ENCODE assay signal across 29 cellular contexts in genomic region chr15:42314818-42315217, GRCh38.
"Had no signal": no experiment of that assay in that cellular context is flagged by ENCODE, and none has a peak within 500 bp of the region (broad histone marks: within the 10 kb centered on the region; RNA-seq: fewer than 3 reads in every experiment).

No MANE protein-coding gene starts in this region.

- H3K4me1 ChIP-seq: lower lobe of right lung, pancreas, prostate gland, sigmoid colon, stomach, testis, thyroid gland, transverse colon, upper lobe of left lung, uterus had no signal

- DNase-seq: hippocampal formation; kidney glomerular epithelial cell; left cardiac atrium; left ventricle myocardium superior; lower lobe of right lung; mammary epithelial cell; mesenchymal stem cell; naive thymus-derived CD8-positive, alpha-beta T cell; nucleus accumbens; pancreas; posterior cingulate gyrus; retina; right cardiac atrium; sigmoid colon; stimulated activated CD4-positive, alpha-beta T cell treated with anti-CD3 and anti-CD28 coated beads, Interleukin-1b, Interleukin-23, amount 100 ng/mL, for 48 hours; stimulated activated CD4-positive, alpha-beta T cell treated with anti-CD3 and anti-CD28 coated beads, Interleukin-2, amount 100 ng/mL, for 48 hours; stimulated activated CD4-positive, alpha-beta T cell treated with anti-CD3 and anti-CD28 coated beads, Interleukin-4, amount 100 ng/mL, for 4 hours; stimulated activated CD8-positive, alpha-beta memory T cell treated with anti-CD3 and anti-CD28 coated beads, Interleukin-4, amount 100 ng/mL, for 48 hours; stimulated activated naive CD4-positive, alpha-beta T cell treated with Interleukin-2 at 50 U/mL for 16 hours; stomach; testis; thyroid gland; transverse colon; upper lobe of left lung; uterus had no signal

- H3K27me3 ChIP-seq: pancreas, sigmoid colon, stomach, testis, thyroid gland, transverse colon, upper lobe of left lung, uterus had no signal

- FAIRE-seq: keratinocyte, pancreas had no signal

- ATAC-seq: left cardiac atrium; left ventricle myocardium superior; lower lobe of right lung; naive thymus-derived CD8-positive, alpha-beta T cell; pancreas; right cardiac atrium; stimulated activated memory B cell treated with anti-CD40 and anti-IgM and Interleukin-4, amounts not matched to agents 10 μg/mL and 1 μg/mL and 100 μg/mL, for 72 hours had no signal

- H3K27ac ChIP-seq: lower lobe of right lung, pancreas, prostate gland, sigmoid colon, stomach, testis, thyroid gland, transverse colon, upper lobe of left lung, uterus had no signal

- H3K36me3 ChIP-seq: prostate gland, uterus had no signal

- H3K9me3 ChIP-seq: lower lobe of right lung, pancreas, prostate gland, sigmoid colon, stomach, testis, thyroid gland, transverse colon, upper lobe of left lung, uterus had no signal

- H3K4me3 ChIP-seq: lower lobe of right lung, pancreas, prostate gland, sigmoid colon, smooth muscle cell, stomach, testis, thyroid gland, transverse colon, upper lobe of left lung, uterus had no signal
